12 cellular contexts compared by ENCODE assay signal in the genomic region with DNA sequence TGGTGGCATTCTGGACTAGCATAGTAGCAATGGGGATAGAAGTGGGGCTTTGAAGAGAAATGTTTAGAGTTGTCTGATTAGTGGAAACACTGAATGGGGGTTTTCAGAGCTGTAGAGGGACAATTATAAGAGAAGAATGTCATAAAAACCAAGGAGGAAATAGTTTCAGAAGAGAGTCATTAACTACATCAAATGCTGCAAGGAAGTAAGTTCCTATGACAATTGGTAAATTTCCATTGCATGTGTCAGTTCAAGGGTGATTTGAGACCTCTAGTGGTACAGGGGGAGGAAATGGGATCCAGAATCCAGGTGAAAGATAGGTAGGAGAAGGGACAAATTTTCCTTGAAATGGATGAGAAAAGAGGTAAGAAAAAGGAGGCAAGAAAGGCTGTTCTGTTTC.
DNase-seq lines count a peak whose midpoint lies in the region; ATAC-seq and TF ChIP-seq lines count a peak whose summit lies in the region.
"Had no signal": no experiment of that assay in that cellular context is flagged by ENCODE, and none has a peak within 500 bp of the region (broad histone marks: within the 10 kb centered on the region; RNA-seq: fewer than 3 reads in every experiment).

No MANE protein-coding gene starts in this region.

- H3K4me2 ChIP-seq in mesendoderm (ENCODE audit: low read length) = no peak overlapping the region

- peaks cover 9% of the 10 kb centered on the region for H3K36me3 Mint-ChIP-seq in activated T-helper 1 cell treated with anti-CD3 and anti-CD28 coated beads, Interleukin-12 subunit alpha, Interleukin-12 subunit beta, Interleukin-2, Interleukin-4 antibody, amounts not matched to agents 30 ng/mL and 10 ng/mL and 1 ng/mL, durations not matched to agents 14 hours and 24 hours and 36 hours (ENCODE audit: low read depth)

- peak; percentile 67 for DNase-seq in EL
- peak; percentile 61 for DNase-seq in HuH-7.5 (ENCODE audit: low spot score)
- DNase-seq in cardiac fibroblast (ENCODE audit: low read depth in 2 of 2) = peak; percentile 25 to 66
- DNase-seq in mesendoderm = peak; percentile 55
- no peak for DNase-seq in activated T-helper 1 cell treated with anti-CD3 and anti-CD28 coated beads, Interleukin-12 subunit alpha, Interleukin-12 subunit beta, Interleukin-2, Interleukin-4 antibody, amounts not matched to agents 30 ng/mL and 10 ng/mL and 1 ng/mL, durations not matched to agents 14 hours and 24 hours and 36 hours (ENCODE audit: low spot score)
- DNase-seq in ovary = no peak
- DNase-seq: stimulated activated CD4-positive, alpha-beta T cell treated with anti-CD3 and anti-CD28 coated beads, Interleukin-4, amount 100 ng/mL, for 24 hours; uterus had no signal

- intact Hi-C loops in activated T-helper 1 cell treated with anti-CD3 and anti-CD28 coated beads, Interleukin-12 subunit alpha, Interleukin-12 subunit beta, Interleukin-2, Interleukin-4 antibody, amounts not matched to agents 30 ng/mL and 10 ng/mL and 1 ng/mL, durations not matched to agents 14 hours and 24 hours and 36 hours (cut with micrococcal nuclease) = no loop called here
- intact Hi-C loops in ovary (cut with DNase I) = no loop called here

- peak overlapping the region; percentile 89 for H2BK15ac ChIP-seq in mesendoderm (replicated peaks; ENCODE audit: low read depth)

- H3K79me1 ChIP-seq in mesendoderm (ENCODE audit: low read length) = no peaks in the 10 kb centered on the region

- H4K8ac ChIP-seq in mesendoderm (ENCODE audit: low read depth, low read length) = no peak overlapping the region

- TF ChIP-seq EP300 in ovary (IDR thresholded peaks at IDR 0.05) = no peak

- H3K9me3 ChIP-seq in ovary = no peaks in the 10 kb centered on the region
- H3K9me3 ChIP-seq: uterus had no signal

- peaks cover 8% of the 10 kb centered on the region for H3K4me1 Mint-ChIP-seq in activated T-helper 1 cell treated with anti-CD3 and anti-CD28 coated beads, Interleukin-12 subunit alpha, Interleukin-12 subunit beta, Interleukin-2, Interleukin-4 antibody, amounts not matched to agents 30 ng/mL and 10 ng/mL and 1 ng/mL, durations not matched to agents 14 hours and 24 hours and 36 hours (ENCODE audit: low read depth)

- TF ChIP-seq POLR2A in ovary (IDR thresholded peaks at IDR 0.05) = no peak

- H3K56ac ChIP-seq in mesendoderm (ENCODE audit: low read length) = no peak overlapping the region

- H3K4me3 Mint-ChIP-seq in activated T-helper 1 cell treated with anti-CD3 and anti-CD28 coated beads, Interleukin-12 subunit alpha, Interleukin-12 subunit beta, Interleukin-2, Interleukin-4 antibody, amounts not matched to agents 30 ng/mL and 10 ng/mL and 1 ng/mL, durations not matched to agents 14 hours and 24 hours and 36 hours = no peak overlapping the region
- H3K4me3 Mint-ChIP-seq: dendritic cell treated with granulocyte-macrophage colony-stimulating factor and Interleukin-4, amounts not matched to agents 40 ng/mL and 50 ng/mL, for 4 days had no signal

- no peak overlapping the region for H2AK5ac ChIP-seq in mesendoderm (ENCODE audit: low read length)

- ATAC-seq in HG02759 (IDR thresholded peaks at IDR 0.05; ENCODE audit: unreplicated experiment) (no peak), HG03108 (IDR thresholded peaks at IDR 0.05; ENCODE audit: unreplicated experiment) (no peak)
- ATAC-seq: Right ventricle myocardium inferior had no signal

- no peak overlapping the region for H3K23ac ChIP-seq in mesendoderm (ENCODE audit: low read length)

- no peak overlapping the region for H3K4ac ChIP-seq in mesendoderm (ENCODE audit: low read depth, low read length)

- no peaks in the 10 kb centered on the region for H3K27me3 ChIP-seq in mesendoderm (ENCODE audit: insufficient read depth, low read length, poor library complexity)
- H3K27me3 ChIP-seq in ovary = no peaks in the 10 kb centered on the region
- H3K27me3 ChIP-seq: uterus had no signal

- no peak overlapping the region for H2BK5ac ChIP-seq in mesendoderm (ENCODE audit: low read length)

- H3K27ac Mint-ChIP-seq in activated T-helper 1 cell treated with anti-CD3 and anti-CD28 coated beads, Interleukin-12 subunit alpha, Interleukin-12 subunit beta, Interleukin-2, Interleukin-4 antibody, amounts not matched to agents 30 ng/mL and 10 ng/mL and 1 ng/mL, durations not matched to agents 14 hours and 24 hours and 36 hours = no peak overlapping the region
- H3K27ac Mint-ChIP-seq: dendritic cell treated with granulocyte-macrophage colony-stimulating factor and Interleukin-4, amounts not matched to agents 40 ng/mL and 50 ng/mL, for 4 days had no signal

- no peaks in the 10 kb centered on the region for H3K79me2 ChIP-seq in mesendoderm (ENCODE audit: control insufficient read depth, insufficient read depth, low read length)

- H3K4me3 ChIP-seq in cardiac fibroblast (replicated peaks in 1 of 2; ENCODE audit: low read depth in 2 of 2, low read length in 2 of 2) = no peak overlapping the region
- no peak overlapping the region for H3K4me3 ChIP-seq in mesendoderm (ENCODE audit: low read length)
- no peak overlapping the region for H3K4me3 ChIP-seq in ovary
- H3K4me3 ChIP-seq: uterus had no signal

- H2BK120ac ChIP-seq in mesendoderm (ENCODE audit: low read depth, low read length) = peak overlapping the region; percentile 54

- TF ChIP-seq CTCF in cardiac fibroblast (IDR thresholded peaks at IDR 0.05; ENCODE audit: low read depth, low read length) = peak; percentile 45
- TF ChIP-seq CTCF in ovary (IDR thresholded peaks at IDR 0.05) = no peak

- H3K4me1 ChIP-seq in mesendoderm (ENCODE audit: control insufficient read depth, low read depth, low read length) = no peaks in the 10 kb centered on the region
- H3K4me1 ChIP-seq in ovary (ENCODE audit: insufficient read depth) = no peaks in the 10 kb centered on the region
- H3K4me1 ChIP-seq: uterus had no signal

- no peak overlapping the region for H3K27ac ChIP-seq in mesendoderm (ENCODE audit: low read depth, low read length)
- H3K27ac ChIP-seq in ovary = no peak overlapping the region
- H3K27ac ChIP-seq: uterus had no signal

- no peaks in the 10 kb centered on the region for H3K36me3 ChIP-seq in mesendoderm (ENCODE audit: control insufficient read depth, insufficient read depth, low read length)
- H3K36me3 ChIP-seq in ovary = no peaks in the 10 kb centered on the region
- H3K36me3 ChIP-seq: uterus had no signal

- peaks cover 9% of the 10 kb centered on the region for H3K27me3 Mint-ChIP-seq in activated T-helper 1 cell treated with anti-CD3 and anti-CD28 coated beads, Interleukin-12 subunit alpha, Interleukin-12 subunit beta, Interleukin-2, Interleukin-4 antibody, amounts not matched to agents 30 ng/mL and 10 ng/mL and 1 ng/mL, durations not matched to agents 14 hours and 24 hours and 36 hours (ENCODE audit: insufficient read depth)
- H3K27me3 Mint-ChIP-seq: dendritic cell treated with granulocyte-macrophage colony-stimulating factor and Interleukin-4, amounts not matched to agents 40 ng/mL and 50 ng/mL, for 4 days had no signal

- H4K5ac ChIP-seq in mesendoderm (ENCODE audit: low read length) = no peak overlapping the region

- no peak overlapping the region for H3K9ac ChIP-seq in mesendoderm (ENCODE audit: low read length)

- H3K18ac ChIP-seq in mesendoderm (ENCODE audit: low read length) = peak overlapping the region; percentile 14

- H3K9me3 Mint-ChIP-seq in activated T-helper 1 cell treated with anti-CD3 and anti-CD28 coated beads, Interleukin-12 subunit alpha, Interleukin-12 subunit beta, Interleukin-2, Interleukin-4 antibody, amounts not matched to agents 30 ng/mL and 10 ng/mL and 1 ng/mL, durations not matched to agents 14 hours and 24 hours and 36 hours = no peaks in the 10 kb centered on the region
- H3K9me3 Mint-ChIP-seq: dendritic cell treated with granulocyte-macrophage colony-stimulating factor and Interleukin-4, amounts not matched to agents 40 ng/mL and 50 ng/mL, for 4 days had no signal

Comparison
In these comparisons a context has a peak if more than half of its experiments do, and no peak if none do; other contexts are left out.
1. DNase-seq: peak in EL (single experiment), HuH-7.5 (single experiment), cardiac fibroblast (2 of 2) and mesendoderm (single experiment); none in activated T-helper 1 cell treated with anti-CD3 and anti-CD28 coated beads, Interleukin-12 subunit alpha, Interleukin-12 subunit beta, Interleukin-2, Interleukin-4 antibody, amounts not matched to agents 30 ng/mL and 10 ng/mL and 1 ng/mL, durations not matched to agents 14 hours and 24 hours and 36 hours (single experiment) and ovary (0 of 5).